ENCODE assay signal across 1 cellular context in the genomic region with DNA sequence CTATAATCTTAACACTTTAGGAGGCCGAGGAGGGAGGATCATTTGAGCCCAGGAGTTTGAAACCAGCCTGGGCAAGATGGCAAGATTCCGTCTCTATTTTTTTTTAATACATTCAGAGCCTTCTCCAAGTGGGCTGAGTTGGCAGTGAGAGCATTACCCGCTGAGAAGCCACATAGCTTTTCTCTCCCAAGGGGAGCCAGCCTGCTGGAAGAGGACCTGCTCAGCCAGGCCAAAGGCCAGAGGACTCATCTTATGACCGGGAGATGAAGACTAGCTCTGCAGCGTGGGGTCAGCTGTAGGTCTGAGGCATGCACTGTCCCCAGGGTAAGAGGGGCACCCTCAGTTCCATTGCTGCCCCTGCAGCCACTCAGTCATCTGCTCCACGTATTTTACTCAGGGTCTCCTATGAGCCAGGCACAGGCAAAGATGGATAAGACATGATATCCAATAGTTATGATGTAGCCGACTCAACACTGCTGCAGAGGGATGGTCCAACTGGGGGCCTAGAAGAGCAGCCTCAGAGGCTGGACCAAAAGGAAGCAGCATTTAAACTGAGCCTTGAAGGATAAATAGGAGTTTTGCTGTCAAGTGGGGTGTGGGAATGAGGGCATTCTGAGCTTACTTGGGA.
TF ChIP-seq lines count a peak whose summit lies in the region.

No MANE protein-coding gene starts in this region.

TF ChIP-seq in GM23338, 12 proteins besides CTCF, POLR2A, EP300 and RAD21 (continued from another document):
- TF ChIP-seq, protein P1, sequence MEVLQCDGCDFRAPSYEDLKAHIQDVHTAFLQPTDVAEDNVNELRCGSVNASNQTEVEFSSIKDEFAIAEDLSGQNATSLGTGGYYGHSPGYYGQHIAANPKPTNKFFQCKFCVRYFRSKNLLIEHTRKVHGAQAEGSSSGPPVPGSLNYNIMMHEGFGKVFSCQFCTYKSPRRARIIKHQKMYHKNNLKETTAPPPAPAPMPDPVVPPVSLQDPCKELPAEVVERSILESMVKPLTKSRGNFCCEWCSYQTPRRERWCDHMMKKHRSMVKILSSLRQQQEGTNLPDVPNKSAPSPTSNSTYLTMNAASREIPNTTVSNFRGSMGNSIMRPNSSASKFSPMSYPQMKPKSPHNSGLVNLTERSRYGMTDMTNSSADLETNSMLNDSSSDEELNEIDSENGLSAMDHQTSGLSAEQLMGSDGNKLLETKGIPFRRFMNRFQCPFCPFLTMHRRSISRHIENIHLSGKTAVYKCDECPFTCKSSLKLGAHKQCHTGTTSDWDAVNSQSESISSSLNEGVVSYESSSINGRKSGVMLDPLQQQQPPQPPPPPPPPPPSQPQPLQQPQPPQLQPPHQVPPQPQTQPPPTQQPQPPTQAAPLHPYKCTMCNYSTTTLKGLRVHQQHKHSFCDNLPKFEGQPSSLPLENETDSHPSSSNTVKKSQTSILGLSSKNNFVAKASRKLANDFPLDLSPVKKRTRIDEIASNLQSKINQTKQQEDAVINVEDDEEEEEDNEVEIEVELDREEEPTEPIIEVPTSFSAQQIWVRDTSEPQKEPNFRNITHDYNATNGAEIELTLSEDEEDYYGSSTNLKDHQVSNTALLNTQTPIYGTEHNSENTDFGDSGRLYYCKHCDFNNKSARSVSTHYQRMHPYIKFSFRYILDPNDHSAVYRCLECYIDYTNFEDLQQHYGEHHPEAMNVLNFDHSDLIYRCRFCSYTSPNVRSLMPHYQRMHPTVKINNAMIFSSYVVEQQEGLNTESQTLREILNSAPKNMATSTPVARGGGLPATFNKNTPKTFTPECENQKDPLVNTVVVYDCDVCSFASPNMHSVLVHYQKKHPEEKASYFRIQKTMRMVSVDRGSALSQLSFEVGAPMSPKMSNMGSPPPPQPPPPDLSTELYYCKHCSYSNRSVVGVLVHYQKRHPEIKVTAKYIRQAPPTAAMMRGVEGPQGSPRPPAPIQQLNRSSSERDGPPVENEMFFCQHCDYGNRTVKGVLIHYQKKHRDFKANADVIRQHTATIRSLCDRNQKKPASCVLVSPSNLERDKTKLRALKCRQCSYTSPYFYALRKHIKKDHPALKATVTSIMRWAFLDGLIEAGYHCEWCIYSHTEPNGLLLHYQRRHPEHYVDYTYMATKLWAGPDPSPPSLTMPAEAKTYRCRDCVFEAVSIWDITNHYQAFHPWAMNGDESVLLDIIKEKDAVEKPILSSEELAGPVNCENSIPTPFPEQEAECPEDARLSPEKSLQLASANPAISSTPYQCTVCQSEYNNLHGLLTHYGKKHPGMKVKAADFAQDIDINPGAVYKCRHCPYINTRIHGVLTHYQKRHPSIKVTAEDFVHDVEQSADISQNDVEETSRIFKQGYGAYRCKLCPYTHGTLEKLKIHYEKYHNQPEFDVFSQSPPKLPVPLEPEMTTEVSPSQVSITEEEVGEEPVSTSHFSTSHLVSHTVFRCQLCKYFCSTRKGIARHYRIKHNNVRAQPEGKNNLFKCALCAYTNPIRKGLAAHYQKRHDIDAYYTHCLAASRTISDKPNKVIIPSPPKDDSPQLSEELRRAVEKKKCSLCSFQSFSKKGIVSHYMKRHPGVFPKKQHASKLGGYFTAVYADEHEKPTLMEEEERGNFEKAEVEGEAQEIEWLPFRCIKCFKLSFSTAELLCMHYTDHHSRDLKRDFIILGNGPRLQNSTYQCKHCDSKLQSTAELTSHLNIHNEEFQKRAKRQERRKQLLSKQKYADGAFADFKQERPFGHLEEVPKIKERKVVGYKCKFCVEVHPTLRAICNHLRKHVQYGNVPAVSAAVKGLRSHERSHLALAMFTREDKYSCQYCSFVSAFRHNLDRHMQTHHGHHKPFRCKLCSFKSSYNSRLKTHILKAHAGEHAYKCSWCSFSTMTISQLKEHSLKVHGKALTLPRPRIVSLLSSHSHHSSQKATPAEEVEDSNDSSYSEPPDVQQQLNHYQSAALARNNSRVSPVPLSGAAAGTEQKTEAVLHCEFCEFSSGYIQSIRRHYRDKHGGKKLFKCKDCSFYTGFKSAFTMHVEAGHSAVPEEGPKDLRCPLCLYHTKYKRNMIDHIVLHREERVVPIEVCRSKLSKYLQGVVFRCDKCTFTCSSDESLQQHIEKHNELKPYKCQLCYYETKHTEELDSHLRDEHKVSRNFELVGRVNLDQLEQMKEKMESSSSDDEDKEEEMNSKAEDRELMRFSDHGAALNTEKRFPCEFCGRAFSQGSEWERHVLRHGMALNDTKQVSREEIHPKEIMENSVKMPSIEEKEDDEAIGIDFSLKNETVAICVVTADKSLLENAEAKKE (CRISPR knock-in tag; IDR thresholded peaks at IDR 0.05): no peak
- TF ChIP-seq, protein P2, sequence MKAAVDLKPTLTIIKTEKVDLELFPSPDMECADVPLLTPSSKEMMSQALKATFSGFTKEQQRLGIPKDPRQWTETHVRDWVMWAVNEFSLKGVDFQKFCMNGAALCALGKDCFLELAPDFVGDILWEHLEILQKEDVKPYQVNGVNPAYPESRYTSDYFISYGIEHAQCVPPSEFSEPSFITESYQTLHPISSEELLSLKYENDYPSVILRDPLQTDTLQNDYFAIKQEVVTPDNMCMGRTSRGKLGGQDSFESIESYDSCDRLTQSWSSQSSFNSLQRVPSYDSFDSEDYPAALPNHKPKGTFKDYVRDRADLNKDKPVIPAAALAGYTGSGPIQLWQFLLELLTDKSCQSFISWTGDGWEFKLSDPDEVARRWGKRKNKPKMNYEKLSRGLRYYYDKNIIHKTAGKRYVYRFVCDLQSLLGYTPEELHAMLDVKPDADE (IDR thresholded peaks at IDR 0.05): no peak
- no peak for TF ChIP-seq POLR2AphosphoS5 (IDR thresholded peaks at IDR 0.05; ENCODE audit: low read depth)
- TF ChIP-seq EZH2 (IDR thresholded peaks at IDR 0.05; ENCODE audit: low read depth, unreplicated experiment): no peak
- TF ChIP-seq STAT1 (IDR thresholded peaks at IDR 0.05; ENCODE audit: unreplicated experiment): no peak
- TF ChIP-seq JUNB (IDR thresholded peaks at IDR 0.05; ENCODE audit: unreplicated experiment): no peak
- no peak for TF ChIP-seq NANOG (IDR thresholded peaks at IDR 0.05; ENCODE audit: borderline replicate concordance)
